ENCODE assay signal across 5 cellular contexts in the genomic region with DNA sequence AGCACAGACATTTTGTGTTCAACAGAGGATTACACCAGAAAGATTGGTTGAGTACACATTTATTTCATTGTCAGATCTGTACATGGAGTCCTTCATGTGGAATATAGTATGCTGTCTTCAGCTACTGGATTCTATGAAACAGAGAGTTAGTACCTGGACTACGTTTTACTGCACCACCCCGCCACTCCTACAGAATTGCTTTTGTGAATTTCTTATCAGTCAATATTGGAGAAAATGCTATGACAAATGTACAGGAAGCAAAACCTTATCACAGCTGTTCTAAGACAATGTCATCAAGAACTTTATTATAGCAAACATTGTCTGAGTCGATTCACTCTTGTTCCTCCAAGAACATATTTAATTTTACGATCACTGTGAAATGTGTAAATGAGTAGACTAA.
"Had no signal": no experiment of that assay in that cellular context is flagged by ENCODE, and none has a peak within 500 bp of the region (broad histone marks: within the 10 kb centered on the region; RNA-seq: fewer than 3 reads in every experiment).

No MANE protein-coding gene starts in this region.

- ATAC-seq: GM23338, K562 had no signal

- H3K4me3 ChIP-seq: GM23338, K562 had no signal

- H3K4me2 ChIP-seq: GM23338 had no signal

- H2AFZ ChIP-seq: GM23338 had no signal

- DNase-seq: H9, HCEC 1CT, IMR-90 had no signal
